In the genomic region with DNA sequence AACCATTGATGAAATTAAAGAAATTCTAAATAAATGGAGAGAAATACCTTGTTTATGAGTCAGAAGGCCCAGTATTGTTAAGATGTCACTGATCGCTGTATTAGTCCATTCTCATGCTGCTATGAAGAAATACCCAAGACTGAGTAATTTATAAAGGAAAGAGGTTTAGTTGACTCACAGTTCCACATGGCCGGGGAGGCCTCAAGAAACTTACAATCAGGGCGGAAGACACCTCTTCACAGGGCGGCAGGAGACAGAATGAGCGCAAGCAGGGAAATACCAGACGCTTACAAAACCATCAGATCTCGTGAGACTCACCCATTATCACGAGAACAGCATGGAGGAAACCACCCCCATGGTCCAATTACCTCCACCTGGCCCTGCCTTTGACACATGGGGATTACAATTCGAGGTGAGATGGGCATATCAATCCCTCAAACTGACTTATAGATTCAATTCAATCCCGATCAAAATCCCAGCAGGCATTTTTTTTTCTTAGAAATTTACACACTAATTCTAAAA, we compare ENCODE assay signal across 11 cellular contexts.
"Had no signal": no experiment of that assay in that cellular context is flagged by ENCODE, and none has a peak within 500 bp of the region (broad histone marks: within the 10 kb centered on the region; RNA-seq: fewer than 3 reads in every experiment).

No MANE protein-coding gene starts in this region.

- ATAC-seq: activated T-helper 17 cell treated with anti-CD3 and anti-CD28 coated beads, Interleukin-2, amount 50 U/mL, for 72 hours; gastroesophageal sphincter; stimulated activated effector memory CD8-positive, alpha-beta T cell treated with anti-CD3 and anti-CD28 coated beads, Interleukin-12 subunit alpha, Interleukin-12 subunit beta, amount 100 ng/mL, for 72 hours had no signal

- DNase-seq: activated CD4-positive, alpha-beta T cell treated with anti-CD3 and anti-CD28 coated beads, Interleukin-2, amount 10 ng/mL, durations not matched to agents 7 days and 5 days; activated CD8-positive, alpha-beta memory T cell treated with anti-CD3 and anti-CD28 coated beads for 24 hours; activated naive CD4-positive, alpha-beta T cell treated with anti-CD3 and anti-CD28 coated beads for 36 hours; naive B cell; small intestine; T-helper 1 cell; trophoblast cell had no signal

- H3K27ac ChIP-seq: gastroesophageal sphincter, right atrium auricular region had no signal
